ENCODE assay signal across 22 cellular contexts in genomic region chr3:160948273-160948672, GRCh38.
DNase-seq lines count a peak whose midpoint lies in the region; FAIRE-seq and TF ChIP-seq lines count a peak whose summit lies in the region.
"Had no signal": no experiment of that assay in that cellular context is flagged by ENCODE, and none has a peak within 500 bp of the region (broad histone marks: within the 10 kb centered on the region; RNA-seq: fewer than 3 reads in every experiment).

No MANE protein-coding gene starts in this region.

- H3K9me3 Mint-ChIP-seq in Calu3 (ENCODE audit: low read depth, unreplicated experiment) (no peaks in the 10 kb centered on the region), endothelial cell (ENCODE audit: unreplicated experiment) (no peaks in the 10 kb centered on the region)
- H3K9me3 Mint-ChIP-seq: CD4-positive, alpha-beta memory T cell; HFFc6 had no signal

- 62 to 63% methylated on average over 3 of the region's 3 CpGs for WGBS in GM23248 (ENCODE audit: low coverage in 1 of 2, low lambda C conversion rate in 2 of 2, missing lambda C conversion rate in 2 of 2), 2 experiments

- DNase-seq in Calu3 (peak; percentile 6), cerebellar cortex (ENCODE audit: low spot score) (peak; percentile 77), kidney (no peak), mucosa of gallbladder (ENCODE audit: low spot score) (peak; percentile 72), Karpas-422 (no peak), GM23248 (no peak), activated T-cell treated with anti-CD3 and anti-CD28 coated beads for 4 hours (no peak), endothelial cell (ENCODE audit: low spot score) (no peak)
- DNase-seq: CD4-positive, alpha-beta memory T cell; DMS79; H7; HFFc6; NCI-H187; NCI-H2107; NCI-H524; RPMI8226; SHP77 treated with DMSO at 0.1 percent for 48 hours; SK-N-SH had no signal

- no peaks in the 10 kb centered on the region for H3F3A ChIP-seq in GM23248 (ENCODE audit: insufficient read depth)

- CTCF ChIA-PET in Calu3 (lab: Charles Lee) = interaction anchor here (0.6 to 1.5 kb wide), 2 partner anchors 8 to 480 kb away, joined by 3 to 6 read pairs; no protein-coding TSS in a partner anchor

- no peak overlapping the region for H3K27ac Mint-ChIP-seq in Calu3 (ENCODE audit: unreplicated experiment)
- no peak overlapping the region for H3K27ac Mint-ChIP-seq in endothelial cell (ENCODE audit: unreplicated experiment)
- H3K27ac Mint-ChIP-seq: CD4-positive, alpha-beta memory T cell; HFFc6 had no signal

- H3K79me2 ChIP-seq in Karpas-422 (ENCODE audit: low read length) = no peaks in the 10 kb centered on the region
- H3K79me2 ChIP-seq in GM23248 (ENCODE audit: insufficient read depth) = no peaks in the 10 kb centered on the region

- no peaks in the 10 kb centered on the region for H3K27me3 ChIP-seq in Karpas-422 (ENCODE audit: low read length)
- H3K27me3 ChIP-seq in GM23248 (replicated peaks; ENCODE audit: insufficient read depth) = peaks cover 14% of the 10 kb centered on the region; the same call in 1 of the 2 replicates
- H3K27me3 ChIP-seq: BLaER1 had no signal

- H4K20me1 ChIP-seq in Karpas-422 (ENCODE audit: insufficient read depth, low read depth, low read length) (no peaks in the 10 kb centered on the region), GM23248 (ENCODE audit: insufficient read depth) (no peaks in the 10 kb centered on the region)
- H4K20me1 ChIP-seq: BLaER1 had no signal

- H3K4me1 Mint-ChIP-seq in Calu3 (ENCODE audit: low read depth, unreplicated experiment) = peaks cover 11% of the 10 kb centered on the region
- no peaks in the 10 kb centered on the region for H3K4me1 Mint-ChIP-seq in endothelial cell (ENCODE audit: unreplicated experiment)

- in situ Hi-C loops in GM23248 (cut with MboI) = no loop called here

- peak overlapping the region; percentile 11 to 59 for H3K27ac ChIP-seq in kidney (ENCODE audit: low read depth in 2 of 2, low read length in 2 of 2)
- H3K27ac ChIP-seq in Karpas-422 (ENCODE audit: low read length) = no peak overlapping the region
- H3K27ac ChIP-seq in GM23248 = no peak overlapping the region
- H3K27ac ChIP-seq: BLaER1, HL-60 had no signal

- TF ChIP-seq CTCF in Calu3 (IDR thresholded peaks at IDR 0.05; ENCODE audit: unreplicated experiment) (no peak), kidney (IDR thresholded peaks at IDR 0.05; ENCODE audit: borderline replicate concordance, extremely low read depth, insufficient read depth) (no peak), endothelial cell (IDR thresholded peaks at IDR 0.05; ENCODE audit: unreplicated experiment) (no peak)

- H3K27me3 Mint-ChIP-seq in Calu3 (ENCODE audit: unreplicated experiment) (no peaks in the 10 kb centered on the region), endothelial cell (ENCODE audit: unreplicated experiment) (no peaks in the 10 kb centered on the region)

- intact Hi-C loops in Calu3 (cut with micrococcal nuclease; ENCODE audit: unreplicated experiment) = loop anchor here (10.0 kb wide), 2 partner anchors 463 to 503 kb away; partner anchors contain the start of gene TRIM59
- intact Hi-C loops in kidney (cut with DNase I) = no loop called here

- H3K9ac ChIP-seq in kidney (ENCODE audit: low read length in 2 of 2) (no peak overlapping the region), Karpas-422 (ENCODE audit: low read length) (no peak overlapping the region), GM23248 (no peak overlapping the region)
- H3K9ac ChIP-seq: BLaER1, SK-N-SH had no signal

- H3K36me3 ChIP-seq in kidney (ENCODE audit: control insufficient read depth in 1 of 2, insufficient read depth in 2 of 2, low read length in 2 of 2) (no peaks in the 10 kb centered on the region), Karpas-422 (ENCODE audit: insufficient read depth, low read length) (no peaks in the 10 kb centered on the region), GM23248 (ENCODE audit: low read depth) (no peaks in the 10 kb centered on the region)
- H3K36me3 ChIP-seq: BLaER1 had no signal

- FAIRE-seq in kidney (lab: Jason Lieb, UNC) = no peak
- FAIRE-seq: A204.1, D721Med had no signal

- BruUV-seq in Calu3 (replicated peaks; lab: Mats Ljungman, UMichigan) = no TSS peak

- H3K4me3 Mint-ChIP-seq in Calu3 (ENCODE audit: low read depth, unreplicated experiment) = no peak overlapping the region
- H3K4me3 Mint-ChIP-seq in endothelial cell (ENCODE audit: unreplicated experiment) = no peak overlapping the region
- H3K4me3 Mint-ChIP-seq: CD4-positive, alpha-beta memory T cell; HFFc6 had no signal

- H3K4me1 ChIP-seq in kidney (ENCODE audit: control insufficient read depth in 1 of 2, insufficient read depth in 1 of 2, low read depth in 1 of 2, low read length in 2 of 2) (peaks cover 27 to 53% of the 10 kb centered on the region in 2 donors), Karpas-422 (ENCODE audit: low read length) (no peaks in the 10 kb centered on the region; the same call in 1 of the 2 replicates), GM23248 (ENCODE audit: insufficient read depth) (no peaks in the 10 kb centered on the region)
- H3K4me1 ChIP-seq: BLaER1 had no signal

- H3K9me2 ChIP-seq in Karpas-422 (replicated peaks; ENCODE audit: insufficient read depth, low read length) (no peaks in the 10 kb centered on the region), GM23248 (ENCODE audit: insufficient read depth) (no peaks in the 10 kb centered on the region)
- H3K9me2 ChIP-seq: SK-N-SH had no signal

- no peaks in the 10 kb centered on the region for H3K36me3 Mint-ChIP-seq in Calu3 (ENCODE audit: insufficient read depth, unreplicated experiment)
- H3K36me3 Mint-ChIP-seq in endothelial cell (ENCODE audit: low read depth, unreplicated experiment) = no peaks in the 10 kb centered on the region
- H3K36me3 Mint-ChIP-seq: CD4-positive, alpha-beta memory T cell had no signal

- H2AFZ ChIP-seq in Karpas-422 (ENCODE audit: low read length) (no peak overlapping the region), GM23248 (no peak overlapping the region)

- no peak overlapping the region for H3K4me3 ChIP-seq in kidney (ENCODE audit: low read length in 2 of 2)
- no peak overlapping the region for H3K4me3 ChIP-seq in Karpas-422 (ENCODE audit: low read length)
- no peak overlapping the region for H3K4me3 ChIP-seq in GM23248
- H3K4me3 ChIP-seq: BLaER1 had no signal

- H3K9me3 ChIP-seq in kidney (ENCODE audit: control insufficient read depth in 1 of 2, low read length in 2 of 2) = no peaks in the 10 kb centered on the region
- no peaks in the 10 kb centered on the region for H3K9me3 ChIP-seq in Karpas-422 (ENCODE audit: low read length)
- H3K9me3 ChIP-seq in GM23248 (ENCODE audit: low read depth) = no peaks in the 10 kb centered on the region
- H3K9me3 ChIP-seq: BLaER1, SK-N-SH had no signal

- no peak overlapping the region for H3K4me2 ChIP-seq in Karpas-422 (ENCODE audit: low read depth, low read length, poor library complexity, severe bottlenecking)
- no peak overlapping the region for H3K4me2 ChIP-seq in GM23248 (ENCODE audit: unreplicated experiment)
- H3K4me2 ChIP-seq: BLaER1, SK-N-SH had no signal

Comparison
In these comparisons a context has a peak if more than half of its experiments do, and no peak if none do; other contexts are left out.
1. DNase-seq: peak in Calu3 (single experiment), cerebellar cortex (single experiment) and mucosa of gallbladder (single experiment); none in kidney (single experiment), Karpas-422 (single experiment), GM23248 (single experiment), activated T-cell treated with anti-CD3 and anti-CD28 coated beads for 4 hours (single experiment) and endothelial cell (single experiment).
2. H3K27ac ChIP-seq: peak in kidney (2 of 2); none in Karpas-422 (single experiment) and GM23248 (single experiment).